In the genomic region with DNA sequence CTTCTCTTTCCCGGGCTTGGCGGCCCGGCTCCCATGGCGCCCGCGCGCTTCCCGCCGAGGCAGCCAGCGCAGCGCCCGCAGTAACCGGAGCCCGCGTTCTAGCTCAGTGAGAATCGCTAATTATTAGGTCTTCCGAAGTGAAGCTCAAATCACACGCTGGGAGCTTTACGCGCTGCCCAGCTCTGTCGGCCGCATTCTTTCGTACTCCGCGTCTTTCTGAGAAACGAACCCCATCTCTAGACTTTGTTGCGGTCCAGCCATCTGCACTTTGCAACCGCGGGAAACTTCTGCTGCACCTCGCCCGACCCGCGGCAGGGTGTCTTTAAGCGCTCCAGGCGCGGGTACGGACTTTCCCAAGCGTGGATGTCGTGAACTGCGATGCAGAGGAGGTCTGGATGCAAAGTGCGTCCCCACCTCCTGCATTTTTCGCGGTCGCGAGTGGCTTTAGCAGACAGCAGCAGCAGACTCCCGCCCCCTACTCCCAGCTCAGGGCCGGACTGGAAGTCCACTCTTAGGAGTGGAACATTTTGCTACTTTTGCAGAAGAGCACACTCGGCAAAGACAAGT, we compare ENCODE assay signal across 9 cellular contexts. TPM values are rescaled to one million over a fixed set of nuclear protein-coding genes. Genes with fewer than 3 reads are reported as not detected.
A peak's percentile ranks its signal among the peaks of the same experiment; 100 is the strongest.
DNase-seq lines count a peak whose midpoint lies in the region; ATAC-seq and TF ChIP-seq lines count a peak whose summit lies in the region.
"Had no signal": no experiment of that assay in that cellular context is flagged by ENCODE, and none has a peak within 500 bp of the region (broad histone marks: within the 10 kb centered on the region; RNA-seq: fewer than 3 reads in every experiment).

No MANE protein-coding gene starts in this region.

- H3K9ac ChIP-seq in neural cell (ENCODE audit: low read length): no peak overlapping the region

- H3K27me3 ChIP-seq in neural cell (ENCODE audit: insufficient read depth, low read depth, low read length): peaks cover 100% of the 10 kb centered on the region
- H3K27me3 ChIP-seq in BE2C: peaks cover 99% of the 10 kb centered on the region

- H3K4me3 ChIP-seq in neural cell (ENCODE audit: low read length) (peak overlapping the region; percentile 61), BE2C (ENCODE audit: low read depth, low read length) (no peak overlapping the region)

- peaks cover 6% of the 10 kb centered on the region for H3K36me3 Mint-ChIP-seq in Calu3 (ENCODE audit: insufficient read depth, unreplicated experiment)
- H3K36me3 Mint-ChIP-seq in central memory CD8-positive, alpha-beta T cell (ENCODE audit: insufficient read depth): peaks cover 9% of the 10 kb centered on the region

- no peak for TF ChIP-seq EP300 in neural cell (conservative IDR thresholded peaks at IDR 0.05; ENCODE audit: poor library complexity, severe bottlenecking)

- H3K4me1 Mint-ChIP-seq in Calu3 (ENCODE audit: low read depth, unreplicated experiment): peaks cover 16% of the 10 kb centered on the region
- H3K4me1 Mint-ChIP-seq in central memory CD8-positive, alpha-beta T cell: peaks cover 19% of the 10 kb centered on the region

- CTCF ChIA-PET in Calu3 (lab: Charles Lee): no interaction called here

- no peaks in the 10 kb centered on the region for H4K20me1 ChIP-seq in neural cell (ENCODE audit: insufficient read depth)

- peak overlapping the region; percentile 61 for H3K4me3 Mint-ChIP-seq in Calu3 (ENCODE audit: low read depth, unreplicated experiment)
- peak overlapping the region; percentile 57 for H3K4me3 Mint-ChIP-seq in central memory CD8-positive, alpha-beta T cell

- H2AFZ ChIP-seq in neural cell (ENCODE audit: low read depth, low read length): no peak overlapping the region

- no peaks in the 10 kb centered on the region for H3K79me2 ChIP-seq in neural cell (replicated peaks; ENCODE audit: insufficient read depth, low read length)

- intact Hi-C loops in Calu3 (cut with micrococcal nuclease; ENCODE audit: unreplicated experiment): no loop called here

- H3K4me2 ChIP-seq in neural cell (ENCODE audit: low read length): no peak overlapping the region

- H3K9me3 ChIP-seq in neural cell (ENCODE audit: low read length): peaks cover 5% of the 10 kb centered on the region
- H3K9me3 ChIP-seq in BE2C: no peaks in the 10 kb centered on the region
- H3K9me3 ChIP-seq: tibial nerve had no signal

- H3K27me3 Mint-ChIP-seq in Calu3 (ENCODE audit: unreplicated experiment): peaks cover 79% of the 10 kb centered on the region
- H3K27me3 Mint-ChIP-seq in central memory CD8-positive, alpha-beta T cell: peaks cover 78% of the 10 kb centered on the region

- H3K27ac ChIP-seq in neural cell (ENCODE audit: low read length): no peak overlapping the region
- H3K27ac ChIP-seq: tibial nerve had no signal

- DNase-seq in Calu3 (no peak), HK-2 (ENCODE audit: unreplicated experiment) (peak; percentile 28), cerebellum (ENCODE audit: low spot score) (no peak), BE2C (no peak)
- DNase-seq in central memory CD8-positive, alpha-beta T cell (ENCODE audit: low spot score in 2 of 2): no peak
- DNase-seq: NCI-H187 had no signal

- no peaks in the 10 kb centered on the region for H3K9me2 ChIP-seq in neural cell (ENCODE audit: insufficient read depth, low read length)

- no TSS peak for BruUV-seq in Calu3 (replicated peaks; lab: Mats Ljungman, UMichigan)

- H3K36me3 ChIP-seq in neural cell (ENCODE audit: insufficient read depth, low read length) (no peaks in the 10 kb centered on the region), BE2C (no peaks in the 10 kb centered on the region)
- H3K36me3 ChIP-seq: tibial nerve had no signal

- no peaks in the 10 kb centered on the region for H3K9me3 Mint-ChIP-seq in Calu3 (ENCODE audit: low read depth, unreplicated experiment)
- H3K9me3 Mint-ChIP-seq in central memory CD8-positive, alpha-beta T cell: no peaks in the 10 kb centered on the region

- no peak for TF ChIP-seq CTCF in Calu3 (IDR thresholded peaks at IDR 0.05; ENCODE audit: unreplicated experiment)
- no peak for TF ChIP-seq CTCF in neural cell (IDR thresholded peaks at IDR 0.05; ENCODE audit: poor library complexity, severe bottlenecking)
- no peak for TF ChIP-seq CTCF in BE2C (IDR thresholded peaks at IDR 0.05; ENCODE audit: low read depth, low read length)

- no peaks in the 10 kb centered on the region for H3F3A ChIP-seq in neural cell (ENCODE audit: insufficient read depth, low read length, poor library complexity, severe bottlenecking)

- H3K27ac Mint-ChIP-seq in Calu3 (ENCODE audit: unreplicated experiment): no peak overlapping the region
- no peak overlapping the region for H3K27ac Mint-ChIP-seq in central memory CD8-positive, alpha-beta T cell (ENCODE audit: low read depth)

- no peaks in the 10 kb centered on the region for H3K4me1 ChIP-seq in BE2C

- no peak for ATAC-seq in central memory CD8-positive, alpha-beta T cell (replicated peaks; ENCODE audit: extremely low read depth, poor library complexity, severe bottlenecking)
- no peak for ATAC-seq in GM18502 (IDR thresholded peaks at IDR 0.05; ENCODE audit: poor library complexity, unreplicated experiment)

- TF ChIP-seq RAD21 in neural cell (conservative IDR thresholded peaks at IDR 0.05): no peak

TF ChIP-seq in neural cell, 6 proteins besides CTCF, POLR2A, EP300 and RAD21:
- peak; percentile 40 for TF ChIP-seq EZH2 (IDR thresholded peaks at IDR 0.05; ENCODE audit: borderline replicate concordance, insufficient read depth, low read length, poor library complexity, severe bottlenecking)
- no peak for TF ChIP-seq TAF1 (IDR thresholded peaks at IDR 0.05; ENCODE audit: low read depth)
- TF ChIP-seq, protein P1, sequence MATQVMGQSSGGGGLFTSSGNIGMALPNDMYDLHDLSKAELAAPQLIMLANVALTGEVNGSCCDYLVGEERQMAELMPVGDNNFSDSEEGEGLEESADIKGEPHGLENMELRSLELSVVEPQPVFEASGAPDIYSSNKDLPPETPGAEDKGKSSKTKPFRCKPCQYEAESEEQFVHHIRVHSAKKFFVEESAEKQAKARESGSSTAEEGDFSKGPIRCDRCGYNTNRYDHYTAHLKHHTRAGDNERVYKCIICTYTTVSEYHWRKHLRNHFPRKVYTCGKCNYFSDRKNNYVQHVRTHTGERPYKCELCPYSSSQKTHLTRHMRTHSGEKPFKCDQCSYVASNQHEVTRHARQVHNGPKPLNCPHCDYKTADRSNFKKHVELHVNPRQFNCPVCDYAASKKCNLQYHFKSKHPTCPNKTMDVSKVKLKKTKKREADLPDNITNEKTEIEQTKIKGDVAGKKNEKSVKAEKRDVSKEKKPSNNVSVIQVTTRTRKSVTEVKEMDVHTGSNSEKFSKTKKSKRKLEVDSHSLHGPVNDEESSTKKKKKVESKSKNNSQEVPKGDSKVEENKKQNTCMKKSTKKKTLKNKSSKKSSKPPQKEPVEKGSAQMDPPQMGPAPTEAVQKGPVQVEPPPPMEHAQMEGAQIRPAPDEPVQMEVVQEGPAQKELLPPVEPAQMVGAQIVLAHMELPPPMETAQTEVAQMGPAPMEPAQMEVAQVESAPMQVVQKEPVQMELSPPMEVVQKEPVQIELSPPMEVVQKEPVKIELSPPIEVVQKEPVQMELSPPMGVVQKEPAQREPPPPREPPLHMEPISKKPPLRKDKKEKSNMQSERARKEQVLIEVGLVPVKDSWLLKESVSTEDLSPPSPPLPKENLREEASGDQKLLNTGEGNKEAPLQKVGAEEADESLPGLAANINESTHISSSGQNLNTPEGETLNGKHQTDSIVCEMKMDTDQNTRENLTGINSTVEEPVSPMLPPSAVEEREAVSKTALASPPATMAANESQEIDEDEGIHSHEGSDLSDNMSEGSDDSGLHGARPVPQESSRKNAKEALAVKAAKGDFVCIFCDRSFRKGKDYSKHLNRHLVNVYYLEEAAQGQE (IDR thresholded peaks at IDR 0.05; ENCODE audit: borderline replicate concordance): no peak
- TF ChIP-seq POLR2AphosphoS5 (IDR thresholded peaks at IDR 0.05): peak; percentile 44

RNA-seq across cellular contexts. Expression of a gene that starts 6.0 kb away (rescaled TPM):
- total RNA-seq in Calu3 (2022) (0.24 and 0.87 TPM in 2 replicates), cerebellum (165 TPM)
- 72.6 and 74.7 TPM in 2 replicates for polyA plus RNA-seq in neural cell
- 65.7 and 69.8 TPM in 2 replicates for polyA minus RNA-seq in neural cell
- polyA plus RNA-seq in BE2C (2012; ENCODE audit: insufficient read depth, insufficient read length, low read depth): not detected
- total RNA-seq: tibial nerve had no signal

Comparison
In these comparisons a context has a peak if more than half of its experiments do, and no peak if none do; other contexts are left out.
1. RNA of a gene that starts 6.0 kb away (total RNA-seq): 165 TPM in cerebellum (single experiment); 0.24 to 0.87 TPM in Calu3; every median in the first group is over 10 times any median in the second.